In genomic region chr14:100554082-100554677, GRCh38 we compare ENCODE assay signal across 9 cellular contexts. TPM values are rescaled to one million over a fixed set of nuclear protein-coding genes. Genes with fewer than 3 reads are reported as not detected.
DNase-seq lines count a peak whose midpoint lies in the region; ATAC-seq, FAIRE-seq and TF ChIP-seq lines count a peak whose summit lies in the region.
"Had no signal": no experiment of that assay in that cellular context is flagged by ENCODE, and none has a peak within 500 bp of the region (broad histone marks: within the 10 kb centered on the region; RNA-seq: fewer than 3 reads in every experiment).

No MANE protein-coding gene starts in this region.

- H3K36me3 ChIP-seq in WERI-Rb-1: no peaks in the 10 kb centered on the region

- in situ Hi-C loops in GM13976 (cut with MboI; ENCODE audit: low sequenced_read_pairs, unreplicated experiment): no loop called here

- no peak overlapping the region for H3K27ac ChIP-seq in WERI-Rb-1

- no peak for TF ChIP-seq CTCF in WERI-Rb-1 (IDR thresholded peaks at IDR 0.05; ENCODE audit: low read depth, low read length)
- no peak for TF ChIP-seq CTCF in GM13976 (IDR thresholded peaks at IDR 0.05; ENCODE audit: borderline replicate concordance, control extremely low read depth, extremely low read depth, insufficient read depth, missing control alignments)

- DNase-seq in Right ventricle myocardium inferior (ENCODE audit: missing footprints) (peak; percentile 85), cardiac septum (ENCODE audit: low spot score) (no peak), WERI-Rb-1 (peak; percentile 13), kidney tubule cell (ENCODE audit: low spot score) (peak; percentile 11), urothelium cell line (ENCODE audit: low spot score) (peak; percentile 13), NCI-H226 (no peak), NCI-H82 (lab: John Stamatoyannopoulos, UW) (no peak), GM13976 (ENCODE audit: low spot score) (no peak)
- DNase-seq: CD4-positive, alpha-beta memory T cell had no signal

- intact Hi-C loops in Right ventricle myocardium inferior (cut with DNase I) (no loop called here), cardiac septum (cut with DNase I) (no loop called here)

- no peaks in the 10 kb centered on the region for H3K27me3 ChIP-seq in WERI-Rb-1 (ENCODE audit: insufficient read depth, low read depth, severe bottlenecking)

- ATAC-seq in Right ventricle myocardium inferior: peak; percentile 70

- no peak overlapping the region for H3K4me3 ChIP-seq in WERI-Rb-1 (ENCODE audit: low read depth, low read length)

- no peak for FAIRE-seq in urothelium cell line (lab: Jason Lieb, UNC)

- no peaks in the 10 kb centered on the region for H3K9me3 ChIP-seq in WERI-Rb-1 (ENCODE audit: severe bottlenecking)

RNA-seq across cellular contexts. Expression of gene BEGAIN, which starts 33.0 kb away (rescaled TPM):
- total RNA-seq in Right ventricle myocardium inferior (0.68 TPM), cardiac septum (1.2 TPM)

Comparison
In these comparisons a context has a peak if more than half of its experiments do, and no peak if none do; other contexts are left out.
1. DNase-seq: peak in Right ventricle myocardium inferior (single experiment), WERI-Rb-1 (single experiment), kidney tubule cell (single experiment) and urothelium cell line (single experiment); none in cardiac septum (single experiment), NCI-H226 (single experiment), NCI-H82 (single experiment) and GM13976 (single experiment).